8 cellular contexts compared by ENCODE assay signal in the genomic region with DNA sequence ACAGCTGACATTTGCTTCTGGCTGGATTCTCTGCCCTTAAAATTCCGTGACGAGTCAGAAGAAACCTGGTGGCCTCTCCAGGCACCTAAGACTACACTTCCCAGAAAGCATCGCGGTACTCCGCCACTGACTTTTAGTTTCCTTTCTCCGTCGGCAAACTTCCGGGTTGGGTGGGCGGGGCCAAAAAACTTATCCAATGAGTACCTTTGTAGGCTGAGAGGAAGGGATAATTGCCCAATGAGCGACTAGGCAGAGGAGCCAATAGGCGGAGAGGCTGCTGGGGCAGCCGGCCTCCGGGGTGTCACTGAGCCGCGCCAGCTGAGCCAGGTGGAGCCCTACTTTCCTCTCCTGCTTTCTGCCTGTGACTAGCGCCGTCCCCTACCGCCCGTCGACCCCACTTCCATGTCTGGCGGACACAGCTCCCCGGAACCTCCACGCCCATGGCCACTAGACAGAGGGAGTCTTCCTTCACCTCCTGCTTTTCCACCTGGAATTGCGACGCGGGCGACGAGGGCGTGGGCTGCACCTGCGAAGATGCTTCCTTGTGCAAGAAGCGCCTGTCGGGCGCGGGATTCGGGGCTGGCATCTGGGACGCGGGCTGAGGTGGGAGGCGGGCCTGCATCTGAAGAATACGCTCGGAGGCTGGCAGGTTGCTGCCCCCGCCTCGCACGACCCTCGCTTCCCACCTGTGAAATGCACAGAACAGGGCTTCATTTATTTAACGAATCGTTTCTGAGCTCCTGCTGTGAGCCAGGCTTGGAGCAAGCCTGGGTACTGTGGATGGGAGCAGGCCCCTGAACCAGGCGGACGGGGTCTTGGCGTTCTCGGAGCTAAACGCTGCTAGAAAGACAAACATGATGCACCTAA. TPM values are rescaled to one million over a fixed set of nuclear protein-coding genes. Genes with fewer than 3 reads are reported as not detected.
A peak's percentile ranks its signal among the peaks of the same experiment; 100 is the strongest.
DNase-seq lines count a peak whose midpoint lies in the region; ATAC-seq, FAIRE-seq and TF ChIP-seq lines count a peak whose summit lies in the region.

No MANE protein-coding gene starts in this region.

- peaks cover 0 to 12% of the 10 kb centered on the region in 2 donors for H3K4me1 ChIP-seq in right atrium auricular region
- peaks cover 8% of the 10 kb centered on the region for H3K4me1 ChIP-seq in prostate gland (replicated peaks)

- DNase-seq in NCI-H146 treated with DMSO at 0.1 percent for 48 hours (lab: John Stamatoyannopoulos, UW; ENCODE audit: unreplicated experiment): peak; percentile 99
- DNase-seq in T-helper 1 cell: peak; percentile 82 to 96 (median 88)
- DNase-seq in right atrium auricular region (ENCODE audit: low spot score): peak; percentile 92
- DNase-seq in prostate gland (ENCODE audit: low spot score): peak; percentile 90
- peak; percentile 91 for DNase-seq in urothelium cell line (ENCODE audit: low spot score)

- H3K36me3 ChIP-seq in right atrium auricular region: no peaks in the 10 kb centered on the region
- H3K36me3 ChIP-seq in prostate gland: no peaks in the 10 kb centered on the region

- no peaks in the 10 kb centered on the region for H3K9me3 ChIP-seq in right atrium auricular region
- H3K9me3 ChIP-seq in prostate gland: no peaks in the 10 kb centered on the region

- WGBS in prostate gland: 1% methylated on average over 51 of the region's 51 CpGs

- no peak for FAIRE-seq in urothelium cell line (lab: Jason Lieb, UNC)

- peak in 1 of 2 donors; percentile 31 for TF ChIP-seq CTCF in right atrium auricular region (IDR thresholded peaks at IDR 0.05)
- TF ChIP-seq CTCF in prostate gland (IDR thresholded peaks at IDR 0.05): no peak

- peak; percentile 71 for TF ChIP-seq POLR2A in GM15510 (IDR thresholded peaks at IDR 0.05; ENCODE audit: borderline replicate concordance, extremely low read depth, insufficient read length)
- peak; percentile 60 for TF ChIP-seq POLR2A in prostate gland (IDR thresholded peaks at IDR 0.05)

- H3K4me3 ChIP-seq in right atrium auricular region: peak overlapping the region; percentile 74 to 79
- peak overlapping the region; percentile 59 to 60 for H3K4me3 ChIP-seq in prostate gland

- peak; percentile 95 for ATAC-seq in HG02884 (IDR thresholded peaks at IDR 0.05; ENCODE audit: unreplicated experiment)

- no peaks in the 10 kb centered on the region for H3K27me3 ChIP-seq in right atrium auricular region
- H3K27me3 ChIP-seq in prostate gland (replicated peaks; ENCODE audit: insufficient read depth): no peaks in the 10 kb centered on the region

- intact Hi-C loops in prostate gland (cut with DNase I): no loop called here

- H3K27ac ChIP-seq in angular gyrus (ENCODE audit: low read depth, low read length): peak overlapping the region; percentile 22
- H3K27ac ChIP-seq in right atrium auricular region: peak overlapping the region; percentile 65 to 66
- H3K27ac ChIP-seq in prostate gland: peak overlapping the region; percentile 38 to 39

RNA-seq across cellular contexts. Expression of a gene that starts 16.5 kb away (rescaled TPM):
- total RNA-seq in right atrium auricular region (10 to 100 TPM; 29.9 to 31.6 TPM), prostate gland (10 to 100 TPM; 30.4 to 65.9 TPM)

Comparison
In these comparisons a context has a peak if more than half of its experiments do, and no peak if none do; other contexts are left out.
1. Peak in every context shown above with its lines: DNase-seq, ATAC-seq, H3K4me3 ChIP-seq and H3K27ac ChIP-seq.